1 cellular context compared by ENCODE assay signal in genomic region chr6:34981951-34982350, GRCh38.
A peak's percentile ranks its signal among the peaks of the same experiment; 100 is the strongest.
TF ChIP-seq lines count a peak whose summit lies in the region.

No MANE protein-coding gene starts in this region.

TF ChIP-seq in A549, 52 proteins besides CTCF, POLR2A, EP300 and RAD21 (continued from another document):
- no peak for TF ChIP-seq FOXS1 (CRISPR knock-in tag; IDR thresholded peaks at IDR 0.05)
- no peak for TF ChIP-seq MYC (IDR thresholded peaks at IDR 0.05; ENCODE audit: borderline replicate concordance, low read length)
- no peak for TF ChIP-seq NR3C1 (IDR thresholded peaks at IDR 0.05)
- TF ChIP-seq, protein P1, sequence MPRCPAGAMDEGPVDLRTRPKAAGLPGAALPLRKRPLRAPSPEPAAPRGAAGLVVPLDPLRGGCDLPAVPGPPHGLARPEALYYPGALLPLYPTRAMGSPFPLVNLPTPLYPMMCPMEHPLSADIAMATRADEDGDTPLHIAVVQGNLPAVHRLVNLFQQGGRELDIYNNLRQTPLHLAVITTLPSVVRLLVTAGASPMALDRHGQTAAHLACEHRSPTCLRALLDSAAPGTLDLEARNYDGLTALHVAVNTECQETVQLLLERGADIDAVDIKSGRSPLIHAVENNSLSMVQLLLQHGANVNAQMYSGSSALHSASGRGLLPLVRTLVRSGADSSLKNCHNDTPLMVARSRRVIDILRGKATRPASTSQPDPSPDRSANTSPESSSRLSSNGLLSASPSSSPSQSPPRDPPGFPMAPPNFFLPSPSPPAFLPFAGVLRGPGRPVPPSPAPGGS (IDR thresholded peaks at IDR 0.05): no peak
- TF ChIP-seq MAFK (IDR thresholded peaks at IDR 0.05; ENCODE audit: partially characterized antibody): peak; percentile 67
- no peak for TF ChIP-seq KDM1A (IDR thresholded peaks at IDR 0.05; ENCODE audit: low read depth)
- TF ChIP-seq, protein P2, sequence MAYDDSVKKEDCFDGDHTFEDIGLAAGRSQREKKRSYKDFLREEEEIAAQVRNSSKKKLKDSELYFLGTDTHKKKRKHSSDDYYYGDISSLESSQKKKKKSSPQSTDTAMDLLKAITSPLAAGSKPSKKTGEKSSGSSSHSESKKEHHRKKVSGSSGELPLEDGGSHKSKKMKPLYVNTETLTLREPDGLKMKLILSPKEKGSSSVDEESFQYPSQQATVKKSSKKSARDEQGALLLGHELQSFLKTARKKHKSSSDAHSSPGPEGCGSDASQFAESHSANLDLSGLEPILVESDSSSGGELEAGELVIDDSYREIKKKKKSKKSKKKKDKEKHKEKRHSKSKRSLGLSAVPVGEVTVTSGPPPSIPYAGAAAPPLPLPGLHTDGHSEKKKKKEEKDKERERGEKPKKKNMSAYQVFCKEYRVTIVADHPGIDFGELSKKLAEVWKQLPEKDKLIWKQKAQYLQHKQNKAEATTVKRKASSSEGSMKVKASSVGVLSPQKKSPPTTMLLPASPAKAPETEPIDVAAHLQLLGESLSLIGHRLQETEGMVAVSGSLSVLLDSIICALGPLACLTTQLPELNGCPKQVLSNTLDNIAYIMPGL (CRISPR knock-in tag; IDR thresholded peaks at IDR 0.05; ENCODE audit: borderline replicate concordance): no peak
